Comparison of ENCODE assay signal across 8 cellular contexts in the genomic region with DNA sequence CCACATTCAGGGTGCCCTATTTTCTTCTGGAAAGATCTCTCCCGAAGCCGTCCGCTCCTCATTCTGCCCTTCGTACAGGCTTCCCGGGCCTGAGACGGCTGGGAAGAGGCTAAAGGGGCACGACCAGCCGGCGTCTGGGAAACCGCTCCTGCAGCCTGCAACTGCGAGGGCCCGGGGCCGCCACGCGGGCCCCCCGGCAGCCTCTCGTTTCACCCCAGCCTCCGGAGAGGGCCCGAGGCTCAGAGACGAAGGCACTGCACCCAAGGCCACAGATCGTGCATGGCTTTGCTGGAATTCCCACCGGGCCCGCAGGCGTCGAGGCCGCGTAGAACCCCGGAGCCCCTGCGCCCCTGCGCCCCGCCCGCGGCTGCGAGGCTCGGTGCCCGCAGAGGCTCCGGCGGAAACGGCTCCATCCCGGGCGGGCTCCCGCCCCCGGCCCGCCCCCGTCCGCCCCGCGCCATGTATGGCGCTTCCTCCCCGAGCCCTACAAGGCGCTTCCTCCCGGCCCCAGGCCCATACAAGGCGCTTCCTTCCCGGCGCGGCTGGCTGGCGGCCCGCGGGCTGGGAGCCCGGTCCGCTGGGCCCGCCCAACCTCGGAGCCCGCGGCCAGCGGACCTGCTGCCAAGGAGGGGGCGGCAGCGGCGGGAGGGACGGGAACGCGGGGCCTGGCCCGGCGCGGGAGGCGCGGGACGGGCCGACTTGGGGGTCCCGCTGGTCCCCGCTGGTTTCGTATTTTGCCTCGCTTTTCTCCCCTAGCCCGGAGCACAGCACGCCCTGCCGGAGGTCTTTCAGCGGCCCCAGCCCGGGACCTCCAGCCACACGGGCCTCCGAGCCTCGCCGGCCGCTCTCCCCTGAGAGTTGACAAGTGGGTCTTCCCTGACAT. TPM values are rescaled to one million over a fixed set of nuclear protein-coding genes. Genes with fewer than 3 reads are reported as not detected.
DNase-seq lines count a peak whose midpoint lies in the region; ATAC-seq and TF ChIP-seq lines count a peak whose summit lies in the region.

No MANE protein-coding gene starts in this region.

- intact Hi-C loops in Caco-2 (cut with micrococcal nuclease; ENCODE audit: unreplicated experiment): loop anchor here (2.0 kb wide), 1 partner anchor 51 kb away; the partner anchor contains the start of gene ETF1

- DNase-seq in Caco-2: peak; percentile 83 to 88
- peak in 71 of 76 experiments; percentile 22 to 89 (median 77) for DNase-seq in HUDEP-2 (lab: John Stamatoyannopoulos, UW; ENCODE audit: unreplicated experiment in 76 of 76)
- peak; percentile 79 to 93 (median 90) for DNase-seq in Peyer's patch
- peak; percentile 87 for DNase-seq in fibroblast of peridontal ligament (ENCODE audit: extremely low read depth)
- DNase-seq in natural killer cell treated with Interleukin-12 subunit alpha and Interleukin-12 subunit beta and Interleukin-15 and Interleukin-18, amount 100 ng/mL, for 72 hours (ENCODE audit: low spot score): peak; percentile 90
- DNase-seq in stimulated activated naive CD4-positive, alpha-beta T cell (lab: John Stamatoyannopoulos, UW): peak; percentile 69 to 86 (median 82)

- TF ChIP-seq POLR2A in Peyer's patch (IDR thresholded peaks at IDR 0.05): no peak

- no TSS peak for BruUV-seq in Caco-2 (replicated peaks; lab: Mats Ljungman, UMichigan)

- no peak for TF ChIP-seq CTCF in Caco-2 (IDR thresholded peaks at IDR 0.05; ENCODE audit: insufficient read depth in 1 of 2, low read depth in 1 of 2, low read length in 1 of 2, severe bottlenecking in 1 of 2, unreplicated experiment in 1 of 2)
- TF ChIP-seq CTCF in Peyer's patch (IDR thresholded peaks at IDR 0.05): no peak

- H3K27ac Mint-ChIP-seq in Caco-2 (ENCODE audit: unreplicated experiment): peak overlapping the region; percentile 86
- H3K27ac Mint-ChIP-seq in activated T-helper 17 cell treated with anti-CD3 and anti-CD28 coated beads, Interleukin-2, amount 50 U/mL, for 72 hours: peak overlapping the region; percentile 87
- peak overlapping the region; percentile 45 to 55 for H3K27ac Mint-ChIP-seq in natural killer cell treated with Interleukin-12 subunit alpha and Interleukin-12 subunit beta and Interleukin-15 and Interleukin-18, amount 100 ng/mL, for 72 hours

- peaks cover 16% of the 10 kb centered on the region for H3K4me1 Mint-ChIP-seq in Caco-2 (ENCODE audit: low read depth, unreplicated experiment)
- peaks cover 12% of the 10 kb centered on the region for H3K4me1 Mint-ChIP-seq in activated T-helper 17 cell treated with anti-CD3 and anti-CD28 coated beads, Interleukin-2, amount 50 U/mL, for 72 hours
- H3K4me1 Mint-ChIP-seq in natural killer cell treated with Interleukin-12 subunit alpha and Interleukin-12 subunit beta and Interleukin-15 and Interleukin-18, amount 100 ng/mL, for 72 hours (ENCODE audit: low read depth in 2 of 2): peaks cover 5 to 8% of the 10 kb centered on the region in 2 donors

- H3K36me3 Mint-ChIP-seq in Caco-2 (ENCODE audit: insufficient read depth, unreplicated experiment): peaks cover 18% of the 10 kb centered on the region
- H3K36me3 Mint-ChIP-seq in activated T-helper 17 cell treated with anti-CD3 and anti-CD28 coated beads, Interleukin-2, amount 50 U/mL, for 72 hours (ENCODE audit: low read depth): no peaks in the 10 kb centered on the region
- no peaks in the 10 kb centered on the region for H3K36me3 Mint-ChIP-seq in natural killer cell treated with Interleukin-12 subunit alpha and Interleukin-12 subunit beta and Interleukin-15 and Interleukin-18, amount 100 ng/mL, for 72 hours

- H3K36me3 ChIP-seq in Caco-2 (ENCODE audit: control insufficient read depth, insufficient read depth, low read length): no peaks in the 10 kb centered on the region
- H3K36me3 ChIP-seq in Peyer's patch: no peaks in the 10 kb centered on the region

- no peaks in the 10 kb centered on the region for H3K9me3 Mint-ChIP-seq in Caco-2 (ENCODE audit: unreplicated experiment)
- no peaks in the 10 kb centered on the region for H3K9me3 Mint-ChIP-seq in activated T-helper 17 cell treated with anti-CD3 and anti-CD28 coated beads, Interleukin-2, amount 50 U/mL, for 72 hours
- H3K9me3 Mint-ChIP-seq in natural killer cell treated with Interleukin-12 subunit alpha and Interleukin-12 subunit beta and Interleukin-15 and Interleukin-18, amount 100 ng/mL, for 72 hours: no peaks in the 10 kb centered on the region

- peak overlapping the region in 3 of 4 donors; percentile 18 to 53 (median 48) for H3K27ac ChIP-seq in Peyer's patch

- H3K4me3 ChIP-seq in Caco-2 (ENCODE audit: low read depth, low read length) (peak overlapping the region; percentile 54), Peyer's patch (peak overlapping the region; percentile 26 to 66 (median 62))

- H3K4me1 ChIP-seq in Caco-2 (peaks cover 44% of the 10 kb centered on the region), Peyer's patch (peaks cover 0 to 19% (median 14%) of the 10 kb centered on the region in 4 donors)

- peaks cover 3% of the 10 kb centered on the region for H3K27me3 Mint-ChIP-seq in Caco-2 (ENCODE audit: insufficient read depth, unreplicated experiment)
- H3K27me3 Mint-ChIP-seq in activated T-helper 17 cell treated with anti-CD3 and anti-CD28 coated beads, Interleukin-2, amount 50 U/mL, for 72 hours: peaks cover 12% of the 10 kb centered on the region
- H3K27me3 Mint-ChIP-seq in natural killer cell treated with Interleukin-12 subunit alpha and Interleukin-12 subunit beta and Interleukin-15 and Interleukin-18, amount 100 ng/mL, for 72 hours: peaks cover 13 to 15% of the 10 kb centered on the region in 2 donors

- H3K9me3 ChIP-seq in Caco-2: no peaks in the 10 kb centered on the region
- H3K9me3 ChIP-seq in Peyer's patch: no peaks in the 10 kb centered on the region

- CTCF ChIA-PET in Caco-2 (lab: Charles Lee): interaction anchor here (1.2 to 1.6 kb wide), 3 partner anchors 10 to 40 kb away, joined by 3 to 18 read pairs (median 6); no protein-coding TSS in a partner anchor

- peak overlapping the region; percentile 87 for H3K4me3 Mint-ChIP-seq in Caco-2 (ENCODE audit: unreplicated experiment)
- peak overlapping the region; percentile 93 for H3K4me3 Mint-ChIP-seq in activated T-helper 17 cell treated with anti-CD3 and anti-CD28 coated beads, Interleukin-2, amount 50 U/mL, for 72 hours
- H3K4me3 Mint-ChIP-seq in natural killer cell treated with Interleukin-12 subunit alpha and Interleukin-12 subunit beta and Interleukin-15 and Interleukin-18, amount 100 ng/mL, for 72 hours: peak overlapping the region; percentile 97

- POLR2A ChIA-PET in Caco-2 (lab: Charles Lee): interaction anchor here (0.6 to 1.4 kb wide), 2 partner anchors 12 to 51 kb away, joined by 3 to 5 read pairs; no protein-coding TSS in a partner anchor

- ATAC-seq in GM21423 (IDR thresholded peaks at IDR 0.05; ENCODE audit: unreplicated experiment): peak; percentile 98
- ATAC-seq in activated T-helper 17 cell treated with anti-CD3 and anti-CD28 coated beads, Interleukin-2, amount 50 U/mL, for 72 hours (replicated peaks): peak; percentile 99
- ATAC-seq in natural killer cell treated with Interleukin-12 subunit alpha and Interleukin-12 subunit beta and Interleukin-15 and Interleukin-18, amount 100 ng/mL, for 72 hours: peak; percentile 99 to 100

- H3K27me3 ChIP-seq in Caco-2 (replicated peaks; ENCODE audit: control insufficient read depth, insufficient read depth, low read length): no peaks in the 10 kb centered on the region
- H3K27me3 ChIP-seq in Peyer's patch: no peaks in the 10 kb centered on the region

RNA-seq across cellular contexts. Expression of gene EGR1, which starts 26.6 kb away (rescaled TPM):
- total RNA-seq in Caco-2 (2022) (83.7 and 84.0 TPM in 2 replicates), Peyer's patch (100 to 1,000 TPM in 1 of 4 donors, 10 to 100 TPM in 1, 1 to 10 TPM in 2; 5.3 to 109 (median 11.4) TPM)
- 10 to 100 TPM; 14.0 to 77.6 TPM for total RNA-seq in activated T-helper 17 cell treated with anti-CD3 and anti-CD28 coated beads, Interleukin-2, amount 50 U/mL, for 72 hours
- 10 to 100 TPM in 1 of 2 donors, 1 to 10 TPM in 1; 8.5 to 11.2 TPM for total RNA-seq in natural killer cell treated with Interleukin-12 subunit alpha and Interleukin-12 subunit beta and Interleukin-15 and Interleukin-18, amount 100 ng/mL, for 72 hours

RNA-seq across cellular contexts. Expression of gene ETF1, which starts 51.1 kb away (rescaled TPM):
- 179 and 184 TPM in 2 replicates for total RNA-seq in Caco-2 (2022)
- total RNA-seq in Peyer's patch: 10 to 100 TPM; 33.3 to 75.1 (median 39.3) TPM
- 100 to 1,000 TPM in 1 of 2 donors, 10 to 100 TPM in 1; 73.0 to 159 TPM for total RNA-seq in activated T-helper 17 cell treated with anti-CD3 and anti-CD28 coated beads, Interleukin-2, amount 50 U/mL, for 72 hours
- 100 to 1,000 TPM; 150 to 167 TPM for total RNA-seq in natural killer cell treated with Interleukin-12 subunit alpha and Interleukin-12 subunit beta and Interleukin-15 and Interleukin-18, amount 100 ng/mL, for 72 hours

RNA-seq across cellular contexts. Expression of gene REEP2, which starts 53.1 kb away (rescaled TPM):
- total RNA-seq in Caco-2 (2022) (3.8 and 4.5 TPM in 2 replicates), Peyer's patch (10 to 100 TPM in 1 of 4 donors, 1 to 10 TPM in 3; 1.7 to 10.7 (median 2.1) TPM)
- 1 to 10 TPM; 2.0 TPM for total RNA-seq in activated T-helper 17 cell treated with anti-CD3 and anti-CD28 coated beads, Interleukin-2, amount 50 U/mL, for 72 hours
- total RNA-seq in natural killer cell treated with Interleukin-12 subunit alpha and Interleukin-12 subunit beta and Interleukin-15 and Interleukin-18, amount 100 ng/mL, for 72 hours: under 1 TPM in 1 of 2 donors, not detected in 1; 0.75 TPM

Comparison
In these comparisons a context has a peak if more than half of its experiments do, and no peak if none do; other contexts are left out.
1. Peak in every context shown above with its lines: DNase-seq, ATAC-seq, H3K4me3 ChIP-seq and H3K27ac ChIP-seq.